1 cellular context compared by ENCODE assay signal in the genomic region with DNA sequence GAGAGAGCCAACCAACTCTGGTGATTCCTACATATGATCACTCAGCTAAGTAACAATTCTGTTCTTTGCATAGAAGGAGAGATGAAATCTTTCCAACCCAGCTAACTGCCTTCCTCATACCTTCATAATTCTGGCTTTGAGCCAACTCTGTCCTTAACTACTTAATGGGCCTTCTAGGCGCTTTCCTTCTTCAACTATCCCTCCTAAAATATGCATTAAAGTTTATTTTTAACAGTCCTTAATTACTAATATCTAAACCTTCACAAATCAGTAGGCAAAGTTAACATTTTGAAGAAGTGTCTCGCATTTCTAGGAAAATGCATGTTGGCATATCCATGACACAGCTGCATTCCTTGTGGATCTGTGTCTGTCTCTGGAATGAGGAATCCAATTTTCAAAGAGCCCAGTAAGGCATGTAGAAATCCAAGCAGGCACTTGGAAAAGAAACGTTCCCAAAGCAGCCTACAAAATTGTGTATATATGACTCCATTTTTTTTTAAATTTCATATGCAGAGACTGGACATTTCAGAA.
TF ChIP-seq lines count a peak whose summit lies in the region.

No MANE protein-coding gene starts in this region.

TF ChIP-seq in SK-N-SH, 30 proteins besides CTCF, POLR2A, EP300 and RAD21 (continued from another document):
- TF ChIP-seq, protein P1, sequence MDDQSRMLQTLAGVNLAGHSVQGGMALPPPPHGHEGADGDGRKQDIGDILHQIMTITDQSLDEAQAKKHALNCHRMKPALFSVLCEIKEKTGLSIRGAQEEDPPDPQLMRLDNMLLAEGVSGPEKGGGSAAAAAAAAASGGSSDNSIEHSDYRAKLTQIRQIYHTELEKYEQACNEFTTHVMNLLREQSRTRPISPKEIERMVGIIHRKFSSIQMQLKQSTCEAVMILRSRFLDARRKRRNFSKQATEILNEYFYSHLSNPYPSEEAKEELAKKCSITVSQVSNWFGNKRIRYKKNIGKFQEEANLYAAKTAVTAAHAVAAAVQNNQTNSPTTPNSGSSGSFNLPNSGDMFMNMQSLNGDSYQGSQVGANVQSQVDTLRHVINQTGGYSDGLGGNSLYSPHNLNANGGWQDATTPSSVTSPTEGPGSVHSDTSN (IDR thresholded peaks at IDR 0.05), result peak; percentile 77
- no peak for TF ChIP-seq RCOR1 (IDR thresholded peaks at IDR 0.05; ENCODE audit: low read length)
TF ChIP-seq in SK-N-SH: peak in this region for 3.
